Comparison of ENCODE assay signal across 29 cellular contexts in the genomic region with DNA sequence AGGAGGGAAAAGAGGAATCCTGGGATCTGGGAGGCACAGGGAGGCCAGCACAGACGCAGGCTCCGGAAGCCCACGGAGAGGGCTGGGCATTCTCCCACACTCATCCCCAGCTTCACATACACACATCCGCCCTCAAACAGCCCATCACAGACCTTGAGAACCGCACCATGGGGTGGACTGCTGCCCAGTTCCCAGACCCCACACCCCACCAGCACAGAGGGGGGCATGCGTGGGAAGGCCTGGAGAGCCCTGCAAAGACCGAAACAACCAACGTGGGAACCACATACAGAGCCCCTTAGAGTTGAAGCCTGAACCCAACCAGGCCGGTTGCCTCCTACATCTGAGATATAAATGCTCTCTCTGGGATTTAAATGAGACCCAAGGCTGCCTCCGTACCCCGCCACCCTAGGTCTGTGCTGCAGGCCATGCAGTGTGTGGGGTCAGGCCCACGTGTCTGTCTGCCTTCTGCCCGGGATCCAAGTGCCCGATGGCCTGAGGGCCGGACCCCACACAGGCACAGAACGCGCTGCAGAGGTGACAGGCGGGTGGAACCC.
A peak's percentile ranks its signal among the peaks of the same experiment; 100 is the strongest.
DNase-seq lines count a peak whose midpoint lies in the region; TF ChIP-seq lines count a peak whose summit lies in the region.
"Had no signal": no experiment of that assay in that cellular context is flagged by ENCODE, and none has a peak within 500 bp of the region (broad histone marks: within the 10 kb centered on the region; RNA-seq: fewer than 3 reads in every experiment).

No MANE protein-coding gene starts in this region.

- H3K9me3 ChIP-seq in NT2/D1 (ENCODE audit: insufficient read depth, low read length): no peaks in the 10 kb centered on the region
- H3K9me3 ChIP-seq in A673 (ENCODE audit: low read depth, low read length, poor library complexity, severe bottlenecking): no peaks in the 10 kb centered on the region
- no peaks in the 10 kb centered on the region for H3K9me3 ChIP-seq in WERI-Rb-1 (ENCODE audit: severe bottlenecking)
- H3K9me3 ChIP-seq: breast epithelium, psoas muscle, upper lobe of right lung had no signal

- CTCF ChIA-PET in A673 (lab: Charles Lee): no interaction called here

- H3K27me3 ChIP-seq in H7 (ENCODE audit: control insufficient read depth, insufficient read depth, low read length) (no peaks in the 10 kb centered on the region), NT2/D1 (ENCODE audit: insufficient read depth, insufficient read length) (no peaks in the 10 kb centered on the region), A673 (replicated peaks; ENCODE audit: insufficient read depth, low read depth, low read length, poor library complexity) (no peaks in the 10 kb centered on the region), WERI-Rb-1 (ENCODE audit: insufficient read depth, low read depth, severe bottlenecking) (no peaks in the 10 kb centered on the region)
- H3K27me3 ChIP-seq: BLaER1 treated with 17β-estradiol and CSF1 and Interleukin-3, amounts not matched to agents 10 nM and 100 nM; upper lobe of right lung had no signal

- peaks cover 15% of the 10 kb centered on the region for H3K4me1 ChIP-seq in NT2/D1 (ENCODE audit: insufficient read depth, insufficient read length)
- H3K4me1 ChIP-seq in A673 (ENCODE audit: insufficient read depth, low read length, poor library complexity, severe bottlenecking): no peaks in the 10 kb centered on the region
- H3K4me1 ChIP-seq: breast epithelium, psoas muscle, upper lobe of right lung had no signal

- H3K36me3 ChIP-seq in H7 (replicated peaks; ENCODE audit: control insufficient read depth, insufficient read depth, low read length) (no peaks in the 10 kb centered on the region), NT2/D1 (ENCODE audit: insufficient read depth, insufficient read length, low read length) (no peaks in the 10 kb centered on the region), A673 (ENCODE audit: insufficient read depth, low read length, poor library complexity, severe bottlenecking) (no peaks in the 10 kb centered on the region), WERI-Rb-1 (no peaks in the 10 kb centered on the region)
- H3K36me3 ChIP-seq: breast epithelium, upper lobe of right lung had no signal

- in situ Hi-C loops in GM13976 (cut with MboI; ENCODE audit: low sequenced_read_pairs, unreplicated experiment): no loop called here

- no peak for TF ChIP-seq CTCF in A673 (conservative IDR thresholded peaks at IDR 0.05; ENCODE audit: low read depth, low read length)
- no peak for TF ChIP-seq CTCF in WERI-Rb-1 (IDR thresholded peaks at IDR 0.05; ENCODE audit: low read depth, low read length)
- no peak for TF ChIP-seq CTCF in GM13976 (IDR thresholded peaks at IDR 0.05; ENCODE audit: borderline replicate concordance, control extremely low read depth, extremely low read depth, insufficient read depth, missing control alignments)

- POLR2A ChIA-PET in A673 (lab: Charles Lee; ENCODE audit: low non-redundant PET): no interaction called here

- H3K27ac ChIP-seq in A673 (ENCODE audit: low read depth, low read length, poor library complexity, severe bottlenecking): no peak overlapping the region
- no peak overlapping the region for H3K27ac ChIP-seq in WERI-Rb-1
- H3K27ac ChIP-seq: BLaER1 treated with 17β-estradiol and CSF1 and Interleukin-3, amounts not matched to agents 10 nM and 100 nM; breast epithelium; epithelial cell of prostate; psoas muscle; upper lobe of right lung had no signal

- DNase-seq in H7: peak; percentile 64
- DNase-seq in NT2/D1 (ENCODE audit: low read depth, low spot score): no peak
- peak; percentile 34 for DNase-seq in islet precursor cell
- DNase-seq in posterior vena cava (ENCODE audit: low spot score): peak; percentile 66
- DNase-seq in A673 (ENCODE audit: low spot score): no peak
- no peak for DNase-seq in WERI-Rb-1
- DNase-seq in activated effector memory CD4-positive, alpha-beta T cell treated with anti-CD3 and anti-CD28 coated beads, Interleukin-2, amount 50 U/mL, for 16 hours: no peak
- DNase-seq in GM13976 (ENCODE audit: low spot score): no peak
- DNase-seq: activated CD4-positive, alpha-beta T cell treated with anti-CD3 and anti-CD28 coated beads, Interleukin-2, amount 50 U/mL, for 1 hour; amniotic stem cell; DMS53; effector CD8-positive, alpha-beta T cell; HFFc6; hypothalamus; NCI-H1092 treated with DMSO at 0.1 percent for 48 hours; NCI-H1694 treated with DMSO at 0.1 percent for 48 hours; NCI-H446 treated with DMSO at 0.1 percent for 48 hours; NCI-H82; psoas muscle; stimulated activated CD4-positive, alpha-beta T cell treated with anti-CD3 and anti-CD28 coated beads, Interleukin-15, amount 100 ng/mL, for 24 hours; stimulated activated CD4-positive, alpha-beta T cell treated with anti-CD3 and anti-CD28 coated beads, Interleukin-4, amount 100 ng/mL, for 4 hours; substantia nigra; SW 1271; T1000; upper lobe of right lung had no signal

- H3K4me3 ChIP-seq in H7 (ENCODE audit: insufficient read depth, low read depth, low read length): no peak overlapping the region
- H3K4me3 ChIP-seq in NT2/D1 (ENCODE audit: insufficient read length, low read depth): no peak overlapping the region
- H3K4me3 ChIP-seq in A673 (ENCODE audit: low read depth, low read length, poor library complexity, severe bottlenecking): no peak overlapping the region
- no peak overlapping the region for H3K4me3 ChIP-seq in WERI-Rb-1 (ENCODE audit: low read depth, low read length)
- H3K4me3 ChIP-seq: BLaER1 treated with 17β-estradiol and CSF1 and Interleukin-3, amounts not matched to agents 10 nM and 100 nM; breast epithelium; K562; psoas muscle; upper lobe of right lung had no signal

- BruUV-seq in A673 (replicated peaks; lab: Mats Ljungman, UMichigan): no TSS peak

- peak overlapping the region; percentile 6 for H3K9ac ChIP-seq in NT2/D1 (ENCODE audit: insufficient read length, low read depth)
- H3K9ac ChIP-seq: BLaER1 treated with 17β-estradiol and CSF1 and Interleukin-3, amounts not matched to agents 10 nM and 100 nM had no signal

- intact Hi-C loops in posterior vena cava (cut with DNase I): no loop called here
- intact Hi-C loops in A673 (cut with micrococcal nuclease; ENCODE audit: unreplicated experiment): no loop called here

Comparison
In these comparisons a context has a peak if more than half of its experiments do, and no peak if none do; other contexts are left out.
1. DNase-seq: peak in H7 (single experiment), islet precursor cell (single experiment) and posterior vena cava (single experiment); none in NT2/D1 (single experiment), A673 (single experiment), WERI-Rb-1 (single experiment), activated effector memory CD4-positive, alpha-beta T cell treated with anti-CD3 and anti-CD28 coated beads, Interleukin-2, amount 50 U/mL, for 16 hours (single experiment) and GM13976 (single experiment).